In the genomic region with DNA sequence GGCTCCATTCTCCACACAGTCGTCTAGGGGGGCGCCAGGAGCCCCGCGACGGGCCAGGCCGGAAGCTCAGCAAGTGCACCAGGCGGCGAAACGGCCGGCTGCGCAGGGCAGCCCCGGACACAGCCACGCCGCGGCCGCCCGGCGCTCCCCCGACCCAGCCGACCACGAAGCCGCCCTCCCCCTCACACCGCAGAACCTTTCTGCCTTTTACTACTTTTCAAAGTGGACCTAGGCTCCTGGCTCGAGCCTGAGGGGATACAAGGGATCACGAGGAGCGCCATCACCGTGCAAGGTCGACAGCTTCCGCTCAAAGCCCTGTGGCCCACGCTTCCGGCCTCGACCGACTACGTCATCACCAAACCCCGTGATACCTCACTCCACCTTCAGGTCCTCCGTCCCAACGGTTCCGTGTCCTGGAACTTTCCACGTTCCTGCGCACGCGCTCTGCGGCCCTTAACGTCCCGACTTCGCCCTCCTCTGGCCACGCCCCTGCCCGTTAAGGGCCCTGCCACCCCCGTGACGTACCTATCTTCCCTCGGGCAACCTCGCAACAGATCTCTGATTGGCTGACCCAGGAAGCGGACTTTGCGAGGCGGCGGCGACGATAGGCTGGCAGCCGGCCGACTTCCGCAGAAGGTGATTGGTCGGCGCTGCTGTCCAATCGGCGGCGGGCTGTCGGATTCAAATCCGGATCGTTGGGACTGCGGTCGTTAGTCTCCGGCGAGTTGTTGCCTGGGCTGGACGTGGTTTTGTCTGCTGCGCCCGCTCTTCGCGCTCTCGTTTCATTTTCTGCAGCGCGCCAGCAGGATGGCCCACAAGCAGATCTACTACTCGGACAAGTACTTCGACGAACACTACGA, we compare ENCODE assay signal across 8 cellular contexts. TPM values are rescaled to one million over a fixed set of nuclear protein-coding genes. Genes with fewer than 3 reads are reported as not detected.
DNase-seq lines count a peak whose midpoint lies in the region; ATAC-seq and TF ChIP-seq lines count a peak whose summit lies in the region.

Gene CKS2, plus strand, starts transcription at position 710 of the 860 bp plus-strand sequence. Its CDS starts 98 bp downstream, at position 808.

- DNase-seq in GM13976 (ENCODE audit: low spot score), result peak; percentile 98
- peak; percentile 96 for DNase-seq in NCI-H146 treated with DMSO at 0.1 percent for 48 hours (lab: John Stamatoyannopoulos, UW; ENCODE audit: unreplicated experiment)
- peak; percentile 100 for DNase-seq in amniotic epithelial cell (ENCODE audit: low read depth)
- DNase-seq in heart left ventricle, result peak; percentile 99 to 100 (median 100)
- peak; percentile 100 for DNase-seq in pons (ENCODE audit: low spot score)
- DNase-seq in type B pancreatic cell (ENCODE audit: extremely low spot score, unreplicated experiment), result peak; percentile 100

- H3K36me3 Mint-ChIP-seq in type B pancreatic cell, result peaks cover 15% of the 10 kb centered on the region

- in situ Hi-C loops in GM13976 (cut with MboI; ENCODE audit: low sequenced_read_pairs, unreplicated experiment), result no loop called here

- TF ChIP-seq CTCF in GM13976 (IDR thresholded peaks at IDR 0.05; ENCODE audit: borderline replicate concordance, control extremely low read depth, extremely low read depth, insufficient read depth, missing control alignments), result no peak
- TF ChIP-seq CTCF in heart left ventricle (IDR thresholded peaks at IDR 0.05), result peak in 1 of 12 donors; percentile 4
- TF ChIP-seq CTCF in type B pancreatic cell (conservative IDR thresholded peaks at IDR 0.05), result no peak

- peaks cover 0 to 42% (median 20%) of the 10 kb centered on the region in 12 donors for H3K4me1 ChIP-seq in heart left ventricle

- intact Hi-C loops in T-helper 1 cell treated with Interleukin-12 subunit alpha and Interleukin-12 subunit beta and Interleukin-4 antibody, amounts not matched to agents 30 ng/mL and 1 ng/mL, for 36 hours (cut with micrococcal nuclease), result loop anchor here (1.0 to 10.0 kb wide), 7 partner anchors 8 to 1338 kb away; partner anchors contain the start of genes CDK20, GADD45G, SECISBP2 and SPIN1
- intact Hi-C loops in heart left ventricle (cut with DNase I), result loop anchor here in 1 of 10 donors (10.0 kb wide), 1 partner anchor 126 kb away; no protein-coding TSS in a partner anchor

- H3K27ac ChIP-seq in heart left ventricle, result peak within 1 kb of the TSS; percentile 96 to 100 (median 99)

- no peaks in the 10 kb centered on the region for H3K9me3 ChIP-seq in heart left ventricle

- peak within 1 kb of the TSS; percentile 99 for H3K4me3 Mint-ChIP-seq in type B pancreatic cell

- H3K36me3 ChIP-seq in heart left ventricle, result peaks cover 0 to 12% (median 6%) of the 10 kb centered on the region in 9 donors

- no peaks in the 10 kb centered on the region for H3K27me3 ChIP-seq in heart left ventricle

- 0% methylated on average over 41 to 85 of the region's 85 CpGs for WGBS in heart left ventricle, 4 donors

- H3K4me1 Mint-ChIP-seq in type B pancreatic cell (ENCODE audit: unreplicated experiment), result peaks cover 24% of the 10 kb centered on the region

- TF ChIP-seq POLR2A in heart left ventricle (IDR thresholded peaks at IDR 0.05), result peak; percentile 86 to 88

- H3K9me3 Mint-ChIP-seq in type B pancreatic cell, result no peaks in the 10 kb centered on the region

- H3K27me3 Mint-ChIP-seq in type B pancreatic cell, result peaks cover 6% of the 10 kb centered on the region

- peak within 1 kb of the TSS; percentile 62 to 95 (median 76) for H3K4me3 ChIP-seq in heart left ventricle

- peak within 1 kb of the TSS; percentile 100 for H3K27ac Mint-ChIP-seq in type B pancreatic cell

- ATAC-seq in HG02870 (IDR thresholded peaks at IDR 0.05; ENCODE audit: unreplicated experiment) (peak; percentile 86), heart left ventricle (peak; percentile 96 to 98 (median 98))

RNA-seq across cellular contexts. Expression of gene CKS2, which starts in this region (rescaled TPM):
- 112 and 114 TPM in 2 replicates for total RNA-seq in T-helper 1 cell treated with Interleukin-12 subunit alpha and Interleukin-12 subunit beta and Interleukin-4 antibody, amounts not matched to agents 30 ng/mL and 1 ng/mL, for 36 hours
- 10 to 100 TPM in 1 of 9 donors, 1 to 10 TPM in 8; 2.2 to 17.1 (median 5.4) TPM for total RNA-seq in heart left ventricle
- polyA plus RNA-seq in heart left ventricle, result 10 to 100 TPM in 1 of 2 donors, 1 to 10 TPM in 1; 9.5 to 37.9 TPM
- total RNA-seq in type B pancreatic cell (ENCODE audit: low replicate concordance), result 56.3 and 115 TPM in 2 replicates

Comparison
In these comparisons a context has a peak if more than half of its experiments do, and no peak if none do; other contexts are left out.
1. Peak in every context shown above with its lines: DNase-seq, ATAC-seq, H3K4me3 ChIP-seq and H3K27ac ChIP-seq.